In genomic region chr15:74616020-74616939, GRCh38 we compare ENCODE assay signal across 8 cellular contexts. TPM values are rescaled to one million over a fixed set of nuclear protein-coding genes. Genes with fewer than 3 reads are reported as not detected.
DNase-seq lines count a peak whose midpoint lies in the region; ATAC-seq and TF ChIP-seq lines count a peak whose summit lies in the region.

No MANE protein-coding gene starts in this region.

- peaks cover 12% of the 10 kb centered on the region for H3K4me1 ChIP-seq in parathyroid adenoma

- H3K79me2 ChIP-seq in parathyroid adenoma: peaks cover 21% of the 10 kb centered on the region

- peak overlapping the region; percentile 91 for H3K27ac Mint-ChIP-seq in HFFc6
- H3K27ac Mint-ChIP-seq in activated naive CD4-positive, alpha-beta T cell treated with anti-CD3 and anti-CD28 coated beads, Interleukin-2, amount 50 U/mL, for 24 hours: peak overlapping the region; percentile 87
- peak overlapping the region; percentile 91 for H3K27ac Mint-ChIP-seq in type B pancreatic cell

- H3K4me1 Mint-ChIP-seq in HFFc6 (ENCODE audit: low read depth): peaks cover 24% of the 10 kb centered on the region
- H3K4me1 Mint-ChIP-seq in activated naive CD4-positive, alpha-beta T cell treated with anti-CD3 and anti-CD28 coated beads, Interleukin-2, amount 50 U/mL, for 24 hours: peaks cover 50% of the 10 kb centered on the region
- H3K4me1 Mint-ChIP-seq in type B pancreatic cell (ENCODE audit: unreplicated experiment): peaks cover 28% of the 10 kb centered on the region

- peak overlapping the region; percentile 89 for H3K4me2 ChIP-seq in parathyroid adenoma (ENCODE audit: low read length)

- peak; percentile 9 for ATAC-seq in Right ventricle myocardium inferior
- no peak for ATAC-seq in HG03565 (IDR thresholded peaks at IDR 0.05; ENCODE audit: unreplicated experiment)

- H3K9me3 ChIP-seq in parathyroid adenoma (ENCODE audit: control insufficient read depth, low read length): no peaks in the 10 kb centered on the region

- H3K9ac ChIP-seq in parathyroid adenoma: peak overlapping the region; percentile 94

- peak overlapping the region; percentile 88 for H2AFZ ChIP-seq in parathyroid adenoma

- H3K27ac ChIP-seq in parathyroid adenoma: peak overlapping the region; percentile 94

- TF ChIP-seq CTCF in HFFc6 (IDR thresholded peaks at IDR 0.05) (no peak), parathyroid adenoma (IDR thresholded peaks at IDR 0.05) (no peak), type B pancreatic cell (conservative IDR thresholded peaks at IDR 0.05) (no peak)

- intact Hi-C loops in Right ventricle myocardium inferior (cut with DNase I): loop anchor here (5.0 to 10.0 kb wide), 2 partner anchors 154 to 181 kb away; partner anchors contain the start of genes SEMA7A and UBL7

- no peaks in the 10 kb centered on the region for H3K9me3 Mint-ChIP-seq in HFFc6
- H3K9me3 Mint-ChIP-seq in activated naive CD4-positive, alpha-beta T cell treated with anti-CD3 and anti-CD28 coated beads, Interleukin-2, amount 50 U/mL, for 24 hours: no peaks in the 10 kb centered on the region
- no peaks in the 10 kb centered on the region for H3K9me3 Mint-ChIP-seq in type B pancreatic cell

- peak overlapping the region; percentile 97 for H3K4me3 Mint-ChIP-seq in HFFc6
- peak overlapping the region; percentile 94 for H3K4me3 Mint-ChIP-seq in activated naive CD4-positive, alpha-beta T cell treated with anti-CD3 and anti-CD28 coated beads, Interleukin-2, amount 50 U/mL, for 24 hours
- H3K4me3 Mint-ChIP-seq in type B pancreatic cell: peak overlapping the region; percentile 94

- peaks cover 6% of the 10 kb centered on the region for H3K36me3 Mint-ChIP-seq in HFFc6 (ENCODE audit: low read depth)
- no peaks in the 10 kb centered on the region for H3K36me3 Mint-ChIP-seq in activated naive CD4-positive, alpha-beta T cell treated with anti-CD3 and anti-CD28 coated beads, Interleukin-2, amount 50 U/mL, for 24 hours
- peaks cover 5% of the 10 kb centered on the region for H3K36me3 Mint-ChIP-seq in type B pancreatic cell

- H3K36me3 ChIP-seq in parathyroid adenoma (ENCODE audit: control insufficient read depth, insufficient read depth, low read length): no peaks in the 10 kb centered on the region

- peak overlapping the region; percentile 95 for H3K4me3 ChIP-seq in parathyroid adenoma (ENCODE audit: low read depth, low read length)

- peaks cover 9% of the 10 kb centered on the region; the same call in 1 of the 2 replicates for H3K27me3 Mint-ChIP-seq in HFFc6 (ENCODE audit: insufficient read depth)
- no peaks in the 10 kb centered on the region for H3K27me3 Mint-ChIP-seq in activated naive CD4-positive, alpha-beta T cell treated with anti-CD3 and anti-CD28 coated beads, Interleukin-2, amount 50 U/mL, for 24 hours
- H3K27me3 Mint-ChIP-seq in type B pancreatic cell: peaks cover 4% of the 10 kb centered on the region

- H3K27me3 ChIP-seq in parathyroid adenoma (ENCODE audit: control insufficient read depth, insufficient read depth, low read length): no peaks in the 10 kb centered on the region

- DNase-seq in D341Med (ENCODE audit: low spot score) (peak; percentile 59), HFFc6 (peak; percentile 63), RPMI8226 (peak; percentile 97), Right ventricle myocardium inferior (ENCODE audit: missing footprints) (peak; percentile 88), type B pancreatic cell (ENCODE audit: extremely low spot score, unreplicated experiment) (no peak)

RNA-seq across cellular contexts. Expression of gene CLK3, which starts 0.6 kb away (rescaled TPM):
- total RNA-seq in HFFc6 (2021; fragmentation: NEBNext Ultra II Directional; extraction: Animal tissue kit (Norgen Biotek cat#: 25700)): 10 to 100 TPM; 45.4 to 53.0 (median 46.9) TPM
- total RNA-seq in Right ventricle myocardium inferior: 47.3 TPM
- total RNA-seq in type B pancreatic cell (ENCODE audit: low replicate concordance): 73.6 and 76.5 TPM in 2 replicates
